Comparison of ENCODE assay signal across 8 cellular contexts in the genomic region with DNA sequence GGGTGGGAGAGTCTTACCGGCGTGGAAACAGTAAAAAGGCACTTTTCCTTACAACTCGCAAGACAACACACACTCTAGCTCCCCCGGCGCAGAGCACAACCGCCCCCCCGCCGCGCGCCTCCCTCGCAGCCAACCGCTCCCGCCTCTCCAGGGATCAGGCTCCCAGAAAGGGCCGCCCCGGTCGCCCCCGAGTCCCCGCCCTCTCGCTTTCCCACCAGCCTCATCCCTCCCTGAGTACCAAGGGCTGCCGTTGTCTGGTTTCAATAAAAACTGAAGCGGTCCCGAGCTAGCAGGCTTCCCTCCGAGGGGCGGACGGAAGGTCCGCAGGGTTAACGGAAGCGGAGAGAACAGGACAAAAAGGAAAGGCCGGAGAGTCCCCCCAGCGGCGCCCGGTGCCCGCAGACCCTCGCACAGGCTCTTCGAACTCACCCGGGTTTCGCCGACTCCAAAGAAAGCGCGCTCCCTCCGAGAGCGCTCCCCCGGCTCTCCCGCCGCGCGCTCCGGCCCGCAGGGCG. TPM values are rescaled to one million over a fixed set of nuclear protein-coding genes. Genes with fewer than 3 reads are reported as not detected.
DNase-seq lines count a peak whose midpoint lies in the region; ATAC-seq, FAIRE-seq and TF ChIP-seq lines count a peak whose summit lies in the region.

No MANE protein-coding gene starts in this region.

- CTCF ChIA-PET in CD8-positive, alpha-beta T cell (lab: Charles Lee), result interaction anchor here (0.7 to 3.2 kb wide), 17 partner anchors 11 to 159 kb away, joined by 3 to 22 read pairs (median 3); no protein-coding TSS in a partner anchor

- peak; percentile 10 for ATAC-seq in CD8-positive, alpha-beta T cell
- ATAC-seq in GM19468 (IDR thresholded peaks at IDR 0.05; ENCODE audit: extremely low read depth, unreplicated experiment) (peak; percentile 16), RWPE2 (ENCODE audit: low read depth) (peak; percentile 65), pancreas (peak; percentile 47 to 76 (median 71))

- WGBS in pancreas, 2 donors, result 1% methylated on average over 47 to 50 of the region's 50 CpGs

- no peaks in the 10 kb centered on the region for H3K27me3 Mint-ChIP-seq in CD8-positive, alpha-beta T cell (ENCODE audit: low read depth)

- peak overlapping the region; percentile 80 for H3K27ac ChIP-seq in CD8-positive, alpha-beta T cell (ENCODE audit: low read depth, low read length)
- H3K27ac ChIP-seq in HUES48 (ENCODE audit: low read depth, low read length), result peak overlapping the region; percentile 83
- H3K27ac ChIP-seq in RWPE2 (ENCODE audit: poor library complexity, severe bottlenecking), result peak overlapping the region; percentile 68
- H3K27ac ChIP-seq in cardiac muscle cell, result peak overlapping the region; percentile 96
- H3K27ac ChIP-seq in pancreas, result peak overlapping the region; percentile 82 to 94 (median 90)

- no peak for FAIRE-seq in pancreas (lab: Jason Lieb, UNC)

- H3K9me3 ChIP-seq in CD8-positive, alpha-beta T cell (ENCODE audit: low read length), result no peaks in the 10 kb centered on the region
- H3K9me3 ChIP-seq in HUES48 (ENCODE audit: control insufficient read depth, insufficient read depth, low read length) (no peaks in the 10 kb centered on the region), RWPE2 (ENCODE audit: severe bottlenecking) (no peaks in the 10 kb centered on the region), adipocyte (ENCODE audit: control insufficient read depth, low read length) (no peaks in the 10 kb centered on the region), cardiac muscle cell (ENCODE audit: low read depth) (no peaks in the 10 kb centered on the region), pancreas (no peaks in the 10 kb centered on the region)

- no peak for TF ChIP-seq CTCF in CD8-positive, alpha-beta T cell (IDR thresholded peaks at IDR 0.05)
- TF ChIP-seq CTCF in RWPE2 (IDR thresholded peaks at IDR 0.05; ENCODE audit: poor library complexity, severe bottlenecking), result peak; percentile 8
- TF ChIP-seq CTCF in cardiac muscle cell (IDR thresholded peaks at IDR 0.05; ENCODE audit: low read depth, low read length), result no peak
- TF ChIP-seq CTCF in pancreas (IDR thresholded peaks at IDR 0.05), result no peak

- no peaks in the 10 kb centered on the region for H3K9me3 Mint-ChIP-seq in CD8-positive, alpha-beta T cell

- H3K27ac Mint-ChIP-seq in CD8-positive, alpha-beta T cell, result peak overlapping the region; percentile 96

- no peaks in the 10 kb centered on the region for H3K36me3 ChIP-seq in CD8-positive, alpha-beta T cell (ENCODE audit: insufficient read depth, low read length)
- H3K36me3 ChIP-seq in HUES48 (ENCODE audit: control insufficient read depth, insufficient read depth, low read length) (peaks cover 8% of the 10 kb centered on the region), RWPE2 (ENCODE audit: low read depth) (peaks cover 10% of the 10 kb centered on the region), adipocyte (ENCODE audit: control insufficient read depth, insufficient read depth, low read length, severe bottlenecking) (peaks cover 23% of the 10 kb centered on the region), cardiac muscle cell (no peaks in the 10 kb centered on the region), pancreas (no peaks in the 10 kb centered on the region)

- POLR2A ChIA-PET in CD8-positive, alpha-beta T cell (lab: Charles Lee), result interaction anchor here (0.6 to 4.0 kb wide), 18 partner anchors 9 to 353 kb away, joined by 3 to 57 read pairs (median 4); partner anchors contain the start of gene GSTA4

- H3K9ac ChIP-seq in HUES48 (ENCODE audit: low read depth, low read length) (peak overlapping the region; percentile 58; the same call in 1 of the 2 replicates), adipocyte (ENCODE audit: low read length) (peak overlapping the region; percentile 90)

- DNase-seq in CD8-positive, alpha-beta T cell, result peak in 5 of 7 experiments; percentile 32 to 69 (median 47)
- DNase-seq in RWPE2 (ENCODE audit: low spot score) (no peak), adipocyte (ENCODE audit: low read depth) (peak; percentile 87), cardiac muscle cell (ENCODE audit: low read depth in 1 of 2, low spot score in 1 of 2) (peak; percentile 77 to 78), pancreas (peak; percentile 40 to 74 (median 52)), NCI-H2107 treated with DMSO at 0.1 percent for 48 hours (lab: John Stamatoyannopoulos, UW; ENCODE audit: unreplicated experiment) (no peak)

- peak overlapping the region; percentile 96 for H3K4me3 Mint-ChIP-seq in CD8-positive, alpha-beta T cell

- peak overlapping the region; percentile 83 for H3K4me3 ChIP-seq in CD8-positive, alpha-beta T cell (ENCODE audit: low read depth, low read length)
- H3K4me3 ChIP-seq in HUES48 (ENCODE audit: low read depth, low read length) (peak overlapping the region; percentile 78), RWPE2 (ENCODE audit: severe bottlenecking) (peak overlapping the region; percentile 62), adipocyte (ENCODE audit: low read length) (peak overlapping the region; percentile 81), cardiac muscle cell (peak overlapping the region; percentile 97), pancreas (peak overlapping the region; percentile 82 to 93 (median 85))

- intact Hi-C loops in CD8-positive, alpha-beta T cell (cut with DNase I, micrococcal nuclease), result loop anchor here (1.0 to 5.0 kb wide), 14 partner anchors 9 to 351 kb away; partner anchors contain the start of genes GCLC (in 2 of the 2), FBXO9 (in 1 of the 2) and GSTA4 (in 1 of the 2)
- intact Hi-C loops in pancreas (cut with DNase I), result no loop called here

- peaks cover 38% of the 10 kb centered on the region for H3K4me1 ChIP-seq in CD8-positive, alpha-beta T cell (ENCODE audit: insufficient read depth, low read length)
- H3K4me1 ChIP-seq in HUES48 (ENCODE audit: control insufficient read depth, insufficient read depth, low read length), result peaks cover 23% of the 10 kb centered on the region
- peaks cover 8% of the 10 kb centered on the region for H3K4me1 ChIP-seq in RWPE2 (ENCODE audit: insufficient read depth, poor library complexity, severe bottlenecking)
- H3K4me1 ChIP-seq in adipocyte (ENCODE audit: control insufficient read depth, insufficient read depth, low read length), result peaks cover 45% of the 10 kb centered on the region
- peaks cover 9% of the 10 kb centered on the region for H3K4me1 ChIP-seq in cardiac muscle cell (ENCODE audit: low read depth)
- H3K4me1 ChIP-seq in pancreas, result peaks cover 0 to 7% (median 3%) of the 10 kb centered on the region in 3 donors

- peaks cover 16% of the 10 kb centered on the region for H3K36me3 Mint-ChIP-seq in CD8-positive, alpha-beta T cell

- H3K27me3 ChIP-seq in CD8-positive, alpha-beta T cell (ENCODE audit: insufficient read depth, low read length), result no peaks in the 10 kb centered on the region
- H3K27me3 ChIP-seq in HUES48 (ENCODE audit: control insufficient read depth, insufficient read depth, low read length) (peaks cover 14% of the 10 kb centered on the region), RWPE2 (ENCODE audit: insufficient read depth, poor library complexity, severe bottlenecking) (no peaks in the 10 kb centered on the region), adipocyte (replicated peaks; ENCODE audit: control insufficient read depth, insufficient read depth, low read length) (no peaks in the 10 kb centered on the region), cardiac muscle cell (no peaks in the 10 kb centered on the region), pancreas (no peaks in the 10 kb centered on the region)

- peaks cover 54% of the 10 kb centered on the region for H3K4me1 Mint-ChIP-seq in CD8-positive, alpha-beta T cell (ENCODE audit: low read depth)

RNA-seq across cellular contexts. Expression of gene ELOVL5, which starts 0.8 kb away (rescaled TPM):
- 10 to 100 TPM; 79.1 to 82.7 TPM for total RNA-seq in CD8-positive, alpha-beta T cell
- total RNA-seq in cardiac muscle cell, result 37.2 and 39.4 TPM in 2 replicates
- polyA plus RNA-seq in cardiac muscle cell, result 50.1 and 54.1 TPM in 2 replicates
- total RNA-seq in pancreas, result 10 to 100 TPM in 3 of 6 donors, 1 to 10 TPM in 3; 2.8 to 21.2 (median 11.2) TPM
- polyA plus RNA-seq in pancreas, result 10 to 100 TPM in 1 of 2 donors, 1 to 10 TPM in 1; 5.0 to 19.6 TPM

Comparison
In these comparisons a context has a peak if more than half of its experiments do, and no peak if none do; other contexts are left out.
1. ATAC-seq: peak in every context shown above with its lines; median percentile 71 in pancreas; 65 in RWPE2; 16 in GM19468; 10 in CD8-positive, alpha-beta T cell.
2. DNase-seq: peak in CD8-positive, alpha-beta T cell (5 of 7), adipocyte (single experiment), cardiac muscle cell (2 of 2) and pancreas (6 of 6); none in RWPE2 (single experiment) and NCI-H2107 treated with DMSO at 0.1 percent for 48 hours (single experiment).
3. intact Hi-C loops: an anchor here in CD8-positive, alpha-beta T cell (1.0 to 5.0 kb wide); none called in pancreas.
4. Peak in every context shown above with its lines, with median percentiles within 50 percentile points of each other: H3K27ac ChIP-seq and H3K4me3 ChIP-seq.